Comparison of ENCODE assay signal across 18 cellular contexts in genomic region chr22:26134654-26135330, GRCh38. TPM values are rescaled to one million over a fixed set of nuclear protein-coding genes. Genes with fewer than 3 reads are reported as not detected.
A peak's percentile ranks its signal among the peaks of the same experiment; 100 is the strongest.
DNase-seq lines count a peak whose midpoint lies in the region; ATAC-seq and TF ChIP-seq lines count a peak whose summit lies in the region.
"Had no signal": no experiment of that assay in that cellular context is flagged by ENCODE, and none has a peak within 500 bp of the region (broad histone marks: within the 10 kb centered on the region; RNA-seq: fewer than 3 reads in every experiment).

No MANE protein-coding gene starts in this region.

- peak; percentile 0 for DNase-seq in DMS53 (lab: John Stamatoyannopoulos, UW)
- no peak for DNase-seq in DMS53 treated with DMSO at 0.1 percent for 48 hours (lab: John Stamatoyannopoulos, UW; ENCODE audit: unreplicated experiment)
- no peak for DNase-seq in GM13977 (ENCODE audit: low spot score)
- DNase-seq in OCI-LY7 (ENCODE audit: low spot score): peak; percentile 8
- peak; percentile 9 for DNase-seq in iPS DF 6.9 (ENCODE audit: low read depth, low spot score)
- no peak for DNase-seq in NCI-H1930 (lab: John Stamatoyannopoulos, UW)
- DNase-seq in effector memory CD8-positive, alpha-beta T cell: no peak
- DNase-seq: activated naive CD8-positive, alpha-beta T cell treated with anti-CD3 and anti-CD28 coated beads, Interleukin-2, amount 10 ng/mL, durations not matched to agents 7 days and 5 days; DMS79; dorsolateral prefrontal cortex; GOT3; stimulated activated CD4-positive, alpha-beta T cell treated with anti-CD3 and anti-CD28 coated beads, Interleukin-4, amount 100 ng/mL, for 4 hours had no signal

- H3K9me3 ChIP-seq in OCI-LY7 (ENCODE audit: low read length) (no peaks in the 10 kb centered on the region), iPS DF 6.9 (ENCODE audit: control insufficient read depth, insufficient read depth, low read length) (no peaks in the 10 kb centered on the region)
- H3K9me3 ChIP-seq: prostate gland had no signal

- H3K9me2 ChIP-seq in OCI-LY7 (ENCODE audit: insufficient read depth, low read length): no peaks in the 10 kb centered on the region

- intact Hi-C loops in OCI-LY7 (cut with micrococcal nuclease; ENCODE audit: unreplicated experiment): no loop called here

- no peaks in the 10 kb centered on the region for H4K20me1 ChIP-seq in OCI-LY7 (ENCODE audit: insufficient read depth, low read length)

- H3K4me2 ChIP-seq in OCI-LY7 (ENCODE audit: low read length): no peak overlapping the region

- no peak overlapping the region for H3K27ac Mint-ChIP-seq in effector memory CD8-positive, alpha-beta T cell
- H3K27ac Mint-ChIP-seq: activated naive CD8-positive, alpha-beta T cell treated with anti-CD3 and anti-CD28 coated beads, Interleukin-2, amount 10 ng/mL, durations not matched to agents 7 days and 5 days; T-helper 1 cell treated with Interleukin-12 subunit alpha and Interleukin-12 subunit beta and Interleukin-4 antibody, amounts not matched to agents 30 μg/mL and 1 μg/mL, for 36 hours had no signal

- no peaks in the 10 kb centered on the region for H3K79me2 ChIP-seq in OCI-LY7 (ENCODE audit: insufficient read depth, low read depth, low read length)

- H3K36me3 ChIP-seq in OCI-LY7 (ENCODE audit: insufficient read depth, low read length): no peaks in the 10 kb centered on the region
- H3K36me3 ChIP-seq in iPS DF 6.9 (ENCODE audit: control insufficient read depth, insufficient read depth, low read length): no peaks in the 10 kb centered on the region
- H3K36me3 ChIP-seq: prostate gland had no signal

- BruUV-seq in OCI-LY7 (replicated peaks; lab: Mats Ljungman, UMichigan): no TSS peak

- no peak overlapping the region for H3K4me3 Mint-ChIP-seq in effector memory CD8-positive, alpha-beta T cell
- H3K4me3 Mint-ChIP-seq: activated naive CD8-positive, alpha-beta T cell treated with anti-CD3 and anti-CD28 coated beads, Interleukin-2, amount 10 ng/mL, durations not matched to agents 7 days and 5 days; T-helper 1 cell treated with Interleukin-12 subunit alpha and Interleukin-12 subunit beta and Interleukin-4 antibody, amounts not matched to agents 30 μg/mL and 1 μg/mL, for 36 hours had no signal

- H3K4me3 ChIP-seq in OCI-LY7 (ENCODE audit: low read depth, low read length, poor library complexity, severe bottlenecking) (no peak overlapping the region), iPS DF 6.9 (ENCODE audit: low read length) (no peak overlapping the region)
- H3K4me3 ChIP-seq: dorsolateral prefrontal cortex, prostate gland had no signal

- H3K27me3 Mint-ChIP-seq in effector memory CD8-positive, alpha-beta T cell: peaks cover 6% of the 10 kb centered on the region in 2 donors

- CTCF ChIA-PET in OCI-LY7 (lab: Charles Lee; ENCODE audit: unreplicated experiment): no interaction called here

- no peaks in the 10 kb centered on the region for H3K4me1 Mint-ChIP-seq in effector memory CD8-positive, alpha-beta T cell (ENCODE audit: low read depth in 2 of 2)
- H3K4me1 Mint-ChIP-seq: activated naive CD8-positive, alpha-beta T cell treated with anti-CD3 and anti-CD28 coated beads, Interleukin-2, amount 10 ng/mL, durations not matched to agents 7 days and 5 days had no signal

- H3K27ac ChIP-seq in OCI-LY7 (ENCODE audit: low read depth, low read length, poor library complexity, severe bottlenecking) (no peak overlapping the region), iPS DF 6.9 (ENCODE audit: low read length) (no peak overlapping the region)
- H3K27ac ChIP-seq: dorsolateral prefrontal cortex, prostate gland had no signal

- ATAC-seq in HG02852 (IDR thresholded peaks at IDR 0.05; ENCODE audit: unreplicated experiment): no peak
- no peak for ATAC-seq in effector memory CD8-positive, alpha-beta T cell (replicated peaks)

- WGBS in iPS DF 6.9 (ENCODE audit: insufficient coverage, insufficient read length): 100% methylated on average over 2 of the region's 7 CpGs

- H3K9me3 Mint-ChIP-seq in effector memory CD8-positive, alpha-beta T cell: no peaks in the 10 kb centered on the region
- H3K9me3 Mint-ChIP-seq: activated naive CD8-positive, alpha-beta T cell treated with anti-CD3 and anti-CD28 coated beads, Interleukin-2, amount 10 ng/mL, durations not matched to agents 7 days and 5 days; T-helper 1 cell treated with Interleukin-12 subunit alpha and Interleukin-12 subunit beta and Interleukin-4 antibody, amounts not matched to agents 30 μg/mL and 1 μg/mL, for 36 hours had no signal

- POLR2A ChIA-PET in OCI-LY7 (lab: Charles Lee): no interaction called here

- in situ Hi-C loops in GM13977 (cut with MboI; ENCODE audit: low pct_unique_long_range_greater_than_20kb, low sequenced_read_pairs, unreplicated experiment): loop anchor here (25.0 kb wide), 1 partner anchor 103 kb away; no protein-coding TSS in a partner anchor

- H3K36me3 Mint-ChIP-seq in effector memory CD8-positive, alpha-beta T cell (ENCODE audit: insufficient read depth): no peaks in the 10 kb centered on the region
- H3K36me3 Mint-ChIP-seq: activated naive CD8-positive, alpha-beta T cell treated with anti-CD3 and anti-CD28 coated beads, Interleukin-2, amount 10 ng/mL, durations not matched to agents 7 days and 5 days had no signal

- H3K27me3 ChIP-seq in iPS DF 6.9 (ENCODE audit: control insufficient read depth, insufficient read depth, low read length): no peaks in the 10 kb centered on the region; the same call in 1 of the 2 replicates

- TF ChIP-seq CTCF in GM13977 (IDR thresholded peaks at IDR 0.05; ENCODE audit: extremely low read depth, insufficient read depth, missing control alignments) (peak; percentile 48), OCI-LY7 (conservative IDR thresholded peaks at IDR 0.05; ENCODE audit: low read length) (peak; percentile 68)

- H3K4me1 ChIP-seq in OCI-LY7 (ENCODE audit: insufficient read depth, low read length, poor library complexity, severe bottlenecking): no peaks in the 10 kb centered on the region
- no peaks in the 10 kb centered on the region for H3K4me1 ChIP-seq in iPS DF 6.9 (ENCODE audit: control insufficient read depth, insufficient read depth, low read length)
- H3K4me1 ChIP-seq: prostate gland had no signal

- no peak overlapping the region for H2AFZ ChIP-seq in OCI-LY7 (ENCODE audit: low read length)

RNA-seq across cellular contexts. Expression of gene SEZ6L, which starts 34.5 kb away (rescaled TPM):
- total RNA-seq in OCI-LY7 (2014; rRNA removed; shearing (Covaris generic)): not detected in 2 replicates
- total RNA-seq in OCI-LY7 (2022): not detected in 2 replicates
- total RNA-seq: A172; activated naive CD8-positive, alpha-beta T cell treated with anti-CD3 and anti-CD28 coated beads, Interleukin-2, amount 10 ng/mL, durations not matched to agents 7 days and 5 days; glomerular endothelial cell; lung microvascular endothelial cell had no signal

Comparison
In these comparisons a context has a peak if more than half of its experiments do, and no peak if none do; other contexts are left out.
1. DNase-seq: peak in DMS53 (single experiment), OCI-LY7 (single experiment) and iPS DF 6.9 (single experiment); none in DMS53 treated with DMSO at 0.1 percent for 48 hours (single experiment), GM13977 (single experiment), NCI-H1930 (0 of 2) and effector memory CD8-positive, alpha-beta T cell (0 of 3).